ENCODE assay signal across 8 cellular contexts in the genomic region with DNA sequence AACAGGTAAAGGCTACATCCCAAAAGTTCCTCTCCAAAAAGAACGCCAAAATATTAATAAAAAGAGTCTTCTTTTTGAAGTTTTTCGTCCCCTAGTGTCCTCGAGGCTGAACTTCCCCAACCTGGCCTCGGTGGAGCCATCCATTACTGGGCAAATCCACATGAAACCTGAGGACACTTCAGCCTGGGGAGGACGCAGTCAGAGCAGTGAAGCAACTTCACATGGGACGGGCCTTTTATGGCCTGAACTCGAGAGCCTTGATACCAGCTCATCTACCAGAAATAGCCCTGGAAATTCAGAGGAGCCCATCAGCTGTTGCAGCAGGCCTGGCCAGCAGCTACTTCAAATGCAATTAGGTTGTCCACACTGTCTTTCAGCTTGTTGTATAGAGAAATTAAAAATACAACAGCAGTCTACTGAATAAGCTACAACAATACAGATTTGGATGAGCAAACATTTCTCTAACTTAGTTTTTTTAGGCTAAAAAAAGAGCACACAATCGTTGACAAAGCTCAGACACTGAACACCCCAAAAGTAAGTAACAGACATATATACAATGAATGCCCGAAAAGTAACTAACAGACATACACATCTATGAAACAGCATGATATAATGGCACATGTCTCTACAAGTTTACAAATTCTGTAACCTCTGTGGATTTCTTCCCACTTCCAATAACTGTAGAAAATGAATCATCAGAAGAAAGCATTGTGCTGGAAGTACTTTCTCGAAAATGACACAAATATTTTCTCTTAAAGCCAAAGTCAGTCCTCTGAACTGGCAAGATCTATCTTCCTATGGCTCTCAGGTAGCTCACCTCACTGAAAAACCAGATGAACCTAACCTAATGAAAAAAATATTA. TPM values are rescaled to one million over a fixed set of nuclear protein-coding genes. Genes with fewer than 3 reads are reported as not detected.
DNase-seq lines count a peak whose midpoint lies in the region; ATAC-seq lines count a peak whose summit lies in the region.

A gene with protein sequence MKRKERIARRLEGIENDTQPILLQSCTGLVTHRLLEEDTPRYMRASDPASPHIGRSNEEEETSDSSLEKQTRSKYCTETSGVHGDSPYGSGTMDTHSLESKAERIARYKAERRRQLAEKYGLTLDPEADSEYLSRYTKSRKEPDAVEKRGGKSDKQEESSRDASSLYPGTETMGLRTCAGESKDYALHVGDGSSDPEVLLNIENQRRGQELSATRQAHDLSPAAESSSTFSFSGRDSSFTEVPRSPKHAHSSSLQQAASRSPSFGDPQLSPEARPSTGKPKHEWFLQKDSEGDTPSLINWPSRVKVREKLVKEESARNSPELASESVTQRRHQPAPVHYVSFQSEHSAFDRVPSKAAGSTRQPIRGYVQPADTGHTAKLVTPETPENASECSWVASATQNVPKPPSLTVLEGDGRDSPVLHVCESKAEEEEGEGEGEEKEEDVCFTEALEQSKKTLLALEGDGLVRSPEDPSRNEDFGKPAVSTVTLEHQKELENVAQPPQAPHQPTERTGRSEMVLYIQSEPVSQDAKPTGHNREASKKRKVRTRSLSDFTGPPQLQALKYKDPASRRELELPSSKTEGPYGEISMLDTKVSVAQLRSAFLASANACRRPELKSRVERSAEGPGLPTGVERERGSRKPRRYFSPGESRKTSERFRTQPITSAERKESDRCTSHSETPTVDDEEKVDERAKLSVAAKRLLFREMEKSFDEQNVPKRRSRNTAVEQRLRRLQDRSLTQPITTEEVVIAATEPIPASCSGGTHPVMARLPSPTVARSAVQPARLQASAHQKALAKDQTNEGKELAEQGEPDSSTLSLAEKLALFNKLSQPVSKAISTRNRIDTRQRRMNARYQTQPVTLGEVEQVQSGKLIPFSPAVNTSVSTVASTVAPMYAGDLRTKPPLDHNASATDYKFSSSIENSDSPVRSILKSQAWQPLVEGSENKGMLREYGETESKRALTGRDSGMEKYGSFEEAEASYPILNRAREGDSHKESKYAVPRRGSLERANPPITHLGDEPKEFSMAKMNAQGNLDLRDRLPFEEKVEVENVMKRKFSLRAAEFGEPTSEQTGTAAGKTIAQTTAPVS (N-terminal part only) (minus strand): TSS at position 208 of the 862 bp plus-strand sequence. CDS start 79,913 bp downstream, outside the sequence.

- no peaks in the 10 kb centered on the region for H3K9me3 Mint-ChIP-seq in activated CD4-positive, alpha-beta T cell treated with anti-CD3 and anti-CD28 coated beads for 36 hours (ENCODE audit: low read depth)
- H3K9me3 Mint-ChIP-seq in activated CD8-positive, alpha-beta T cell treated with anti-CD3 and anti-CD28 coated beads, Interleukin-2, amount 10 ng/mL, durations not matched to agents 7 days and 5 days (ENCODE audit: insufficient read depth) = no peaks in the 10 kb centered on the region

- no peak for DNase-seq in activated CD4-positive, alpha-beta T cell treated with anti-CD3 and anti-CD28 coated beads for 36 hours
- no peak for DNase-seq in activated CD4-positive, alpha-beta T cell treated with anti-CD3 and anti-CD28 coated beads, Interleukin-2, amount 50 U/mL, for 48 hours
- no peak for DNase-seq in activated CD8-positive, alpha-beta T cell treated with anti-CD3 and anti-CD28 coated beads, Interleukin-2, amount 10 ng/mL, durations not matched to agents 7 days and 5 days
- DNase-seq in left cardiac atrium (peak; percentile 67), renal cortical epithelial cell (ENCODE audit: low read depth) (peak; percentile 58), NCI-H1092 (lab: John Stamatoyannopoulos, UW) (no peak), NCI-H2227 treated with DMSO at 0.1 percent for 48 hours (lab: John Stamatoyannopoulos, UW) (no peak)
- DNase-seq in activated CD8-positive, alpha-beta memory T cell treated with anti-CD3 and anti-CD28 coated beads, Interleukin-2, amount 50 U/mL, for 4 hours = no peak

- POLR2A ChIA-PET in activated CD4-positive, alpha-beta T cell treated with anti-CD3 and anti-CD28 coated beads for 36 hours (lab: Charles Lee) = no interaction called here
- POLR2A ChIA-PET in activated CD8-positive, alpha-beta T cell treated with anti-CD3 and anti-CD28 coated beads, Interleukin-2, amount 10 ng/mL, durations not matched to agents 7 days and 5 days (lab: Charles Lee) = no interaction called here

- H3K27ac Mint-ChIP-seq in activated CD4-positive, alpha-beta T cell treated with anti-CD3 and anti-CD28 coated beads for 36 hours = no peak within 1 kb of the TSS
- peak within 1 kb of the TSS; percentile 6 for H3K27ac Mint-ChIP-seq in activated CD8-positive, alpha-beta T cell treated with anti-CD3 and anti-CD28 coated beads, Interleukin-2, amount 10 ng/mL, durations not matched to agents 7 days and 5 days

- H3K36me3 Mint-ChIP-seq in activated CD4-positive, alpha-beta T cell treated with anti-CD3 and anti-CD28 coated beads for 36 hours (ENCODE audit: low read depth) = peaks cover 11% of the 10 kb centered on the region
- H3K36me3 Mint-ChIP-seq in activated CD8-positive, alpha-beta T cell treated with anti-CD3 and anti-CD28 coated beads, Interleukin-2, amount 10 ng/mL, durations not matched to agents 7 days and 5 days (ENCODE audit: low read depth) = peaks cover 3% of the 10 kb centered on the region

- intact Hi-C loops in activated CD4-positive, alpha-beta T cell treated with anti-CD3 and anti-CD28 coated beads for 36 hours (cut with DNase I, micrococcal nuclease) = loop anchor here in 1 of 2 experiments (5.0 kb wide), 1 partner anchor 102 kb away; no protein-coding TSS in a partner anchor
- intact Hi-C loops in left cardiac atrium (cut with DNase I) = loop anchor here (5.0 to 10.0 kb wide), 2 partner anchors 92 to 100 kb away; no protein-coding TSS in a partner anchor

- CTCF ChIA-PET in activated CD4-positive, alpha-beta T cell treated with anti-CD3 and anti-CD28 coated beads for 36 hours (lab: Charles Lee) = interaction anchor here (0.7 to 0.8 kb wide), 4 partner anchors 9 to 1053 kb away, joined by 3 to 4 read pairs (median 3); no protein-coding TSS in a partner anchor
- CTCF ChIA-PET in activated CD8-positive, alpha-beta T cell treated with anti-CD3 and anti-CD28 coated beads, Interleukin-2, amount 10 ng/mL, durations not matched to agents 7 days and 5 days (lab: Charles Lee) = interaction anchor here (0.8 kb wide), 1 partner anchor 44 kb away, joined by 3 read pairs; no protein-coding TSS in a partner anchor

- peaks cover 46% of the 10 kb centered on the region for H3K4me1 Mint-ChIP-seq in activated CD4-positive, alpha-beta T cell treated with anti-CD3 and anti-CD28 coated beads for 36 hours
- peaks cover 30% of the 10 kb centered on the region for H3K4me1 Mint-ChIP-seq in activated CD8-positive, alpha-beta T cell treated with anti-CD3 and anti-CD28 coated beads, Interleukin-2, amount 10 ng/mL, durations not matched to agents 7 days and 5 days (ENCODE audit: low read depth)

- no peak within 1 kb of the TSS for H3K4me3 Mint-ChIP-seq in activated CD4-positive, alpha-beta T cell treated with anti-CD3 and anti-CD28 coated beads for 36 hours
- H3K4me3 Mint-ChIP-seq in activated CD8-positive, alpha-beta T cell treated with anti-CD3 and anti-CD28 coated beads, Interleukin-2, amount 10 ng/mL, durations not matched to agents 7 days and 5 days = no peak within 1 kb of the TSS

- no peaks in the 10 kb centered on the region for H3K27me3 Mint-ChIP-seq in activated CD4-positive, alpha-beta T cell treated with anti-CD3 and anti-CD28 coated beads for 36 hours
- H3K27me3 Mint-ChIP-seq in activated CD8-positive, alpha-beta T cell treated with anti-CD3 and anti-CD28 coated beads, Interleukin-2, amount 10 ng/mL, durations not matched to agents 7 days and 5 days (ENCODE audit: low read depth) = peaks cover 2% of the 10 kb centered on the region

- no peak for ATAC-seq in activated CD4-positive, alpha-beta T cell treated with anti-CD3 and anti-CD28 coated beads for 36 hours
- ATAC-seq in activated CD8-positive, alpha-beta T cell treated with anti-CD3 and anti-CD28 coated beads, Interleukin-2, amount 10 ng/mL, durations not matched to agents 7 days and 5 days = no peak
- ATAC-seq in left cardiac atrium = peak; percentile 86 to 91

RNA-seq across cellular contexts. Expression of the gene that starts here (rescaled TPM):
- 10 to 100 TPM; 12.5 to 17.0 TPM for total RNA-seq in activated CD4-positive, alpha-beta T cell treated with anti-CD3 and anti-CD28 coated beads for 36 hours
- 10 to 100 TPM; 11.2 to 13.0 TPM for total RNA-seq in activated CD8-positive, alpha-beta T cell treated with anti-CD3 and anti-CD28 coated beads, Interleukin-2, amount 10 ng/mL, durations not matched to agents 7 days and 5 days
- total RNA-seq in left cardiac atrium (100 to 1,000 TPM; 203 to 250 TPM), renal cortical epithelial cell (61.0 and 202 TPM in 2 replicates)

Comparison
In these comparisons a context has a peak if more than half of its experiments do, and no peak if none do; other contexts are left out.
1. ATAC-seq: peak in left cardiac atrium (2 of 2); none in activated CD4-positive, alpha-beta T cell treated with anti-CD3 and anti-CD28 coated beads for 36 hours (single experiment) and activated CD8-positive, alpha-beta T cell treated with anti-CD3 and anti-CD28 coated beads, Interleukin-2, amount 10 ng/mL, durations not matched to agents 7 days and 5 days (single experiment).
2. DNase-seq: peak in left cardiac atrium (single experiment) and renal cortical epithelial cell (single experiment); none in activated CD4-positive, alpha-beta T cell treated with anti-CD3 and anti-CD28 coated beads for 36 hours (single experiment), activated CD4-positive, alpha-beta T cell treated with anti-CD3 and anti-CD28 coated beads, Interleukin-2, amount 50 U/mL, for 48 hours (0 of 2), activated CD8-positive, alpha-beta T cell treated with anti-CD3 and anti-CD28 coated beads, Interleukin-2, amount 10 ng/mL, durations not matched to agents 7 days and 5 days (single experiment), activated CD8-positive, alpha-beta memory T cell treated with anti-CD3 and anti-CD28 coated beads, Interleukin-2, amount 50 U/mL, for 4 hours (single experiment), NCI-H1092 (single experiment) and NCI-H2227 treated with DMSO at 0.1 percent for 48 hours (single experiment).